1 cellular context compared by ENCODE assay signal in genomic region chr12:55715833-55716581, GRCh38.
TF ChIP-seq lines count a peak whose summit lies in the region.

Gene BLOC1S1, plus strand, starts transcription at chr12:55716046. Its CDS starts 6 bp downstream, at chr12:55716052.

TF ChIP-seq in HepG2, 621 proteins besides CTCF, POLR2A, EP300 and RAD21 (continued from another document and continues in another):
- TF ChIP-seq PBX3 (CRISPR knock-in tag; IDR thresholded peaks at IDR 0.05; ENCODE audit: borderline replicate concordance) (no peak), SKI (IDR thresholded peaks at IDR 0.05; ENCODE audit: partially characterized antibody) (peak; percentile 32), ZSCAN5A (CRISPR knock-in tag; IDR thresholded peaks at IDR 0.05; ENCODE audit: borderline replicate concordance) (peak; percentile 73; the same call in 1 of the 2 replicates), ZNF552 (CRISPR knock-in tag; IDR thresholded peaks at IDR 0.05; ENCODE audit: borderline replicate concordance) (no peak), HIVEP1 (CRISPR knock-in tag; IDR thresholded peaks at IDR 0.05) (no peak), TBL1XR1 (IDR thresholded peaks at IDR 0.05; ENCODE audit: borderline replicate concordance, low read length, partially characterized antibody) (peak; percentile 35), SRSF9 (IDR thresholded peaks at IDR 0.05; ENCODE audit: borderline replicate concordance, insufficient read depth, low read depth, low read length, poor library complexity, severe bottlenecking) (no peak), ZNF142 (CRISPR knock-in tag; IDR thresholded peaks at IDR 0.05) (no peak), BHLHE40 (IDR thresholded peaks at IDR 0.05; ENCODE audit: low read length) (peak; percentile 95), RFX5 (IDR thresholded peaks at IDR 0.05; ENCODE audit: low read depth, low read length) (no peak), HNRNPUL1 (IDR thresholded peaks at IDR 0.05; ENCODE audit: low read depth, low read length) (no peak), KDM2A (CRISPR knock-in tag; IDR thresholded peaks at IDR 0.05; ENCODE audit: borderline replicate concordance, low read depth) (peak; percentile 96), NAIF1 (CRISPR knock-in tag; IDR thresholded peaks at IDR 0.05; ENCODE audit: borderline replicate concordance) (no peak), ZBTB33 (CRISPR knock-in tag; IDR thresholded peaks at IDR 0.05) (no peak; the same call in 1 of the 2 replicates), ZNF570 (CRISPR knock-in tag; IDR thresholded peaks at IDR 0.05; ENCODE audit: borderline replicate concordance) (0 out of 2 replicates have a peak, but pooled peaks have one; percentile 56), ATF1 (CRISPR knock-in tag; IDR thresholded peaks at IDR 0.05) (no peak), ZMAT5 (CRISPR knock-in tag; IDR thresholded peaks at IDR 0.05; ENCODE audit: borderline replicate concordance, low read depth) (no peak), BCLAF1 (IDR thresholded peaks at IDR 0.05) (no peak), ZNF326 (CRISPR knock-in tag; IDR thresholded peaks at IDR 0.05; ENCODE audit: borderline replicate concordance) (no peak), ZNF770 (CRISPR knock-in tag; IDR thresholded peaks at IDR 0.05) (no peak), ZBTB42 (CRISPR knock-in tag; IDR thresholded peaks at IDR 0.05) (no peak), POGZ (CRISPR knock-in tag; IDR thresholded peaks at IDR 0.05) (peak; percentile 60), DNMT3B (CRISPR knock-in tag; conservative IDR thresholded peaks at IDR 0.05) (no peak), ARID5B (CRISPR knock-in tag; IDR thresholded peaks at IDR 0.05) (peak; percentile 73), ZBTB44 (CRISPR knock-in tag; IDR thresholded peaks at IDR 0.05) (no peak), ZNF484 (CRISPR knock-in tag; IDR thresholded peaks at IDR 0.05; ENCODE audit: borderline replicate concordance, low read depth) (no peak), TEF (CRISPR knock-in tag; IDR thresholded peaks at IDR 0.05) (no peak), SPEN (CRISPR knock-in tag; IDR thresholded peaks at IDR 0.05; ENCODE audit: low read depth) (peak; percentile 90), CREB3 (CRISPR knock-in tag; IDR thresholded peaks at IDR 0.05) (no peak)
